ENCODE assay signal across 12 cellular contexts in the genomic region with DNA sequence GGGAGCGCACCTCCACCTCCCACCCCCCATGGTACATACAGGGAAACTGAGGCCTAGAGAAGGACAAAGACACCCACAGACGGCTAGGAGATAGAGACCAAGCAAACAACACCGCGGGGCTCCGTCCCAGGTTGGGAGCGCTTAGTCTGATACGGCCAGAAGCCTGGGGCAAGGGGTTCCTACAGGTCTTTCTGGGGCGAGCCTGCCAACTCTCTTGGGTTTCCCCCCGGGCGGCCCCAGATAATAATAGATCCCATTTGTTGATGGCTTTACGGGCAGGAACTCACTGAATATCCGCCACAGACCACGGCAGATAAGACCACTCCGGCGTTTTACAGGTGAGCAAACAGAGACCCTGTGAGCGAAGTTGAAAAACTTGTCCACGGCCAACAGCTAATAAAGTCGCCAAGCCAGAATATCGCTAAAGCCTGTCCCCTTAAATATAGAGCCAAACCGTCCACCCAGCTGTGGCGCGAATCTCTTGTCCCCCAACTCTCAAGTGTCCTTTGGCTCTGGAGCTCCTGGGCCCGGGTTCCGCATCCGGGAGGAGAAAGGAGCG. TPM values are rescaled to one million over a fixed set of nuclear protein-coding genes. Genes with fewer than 3 reads are reported as not detected.
A peak's percentile ranks its signal among the peaks of the same experiment; 100 is the strongest.
DNase-seq lines count a peak whose midpoint lies in the region; ATAC-seq and TF ChIP-seq lines count a peak whose summit lies in the region.
"Had no signal": no experiment of that assay in that cellular context is flagged by ENCODE, and none has a peak within 500 bp of the region (broad histone marks: within the 10 kb centered on the region; RNA-seq: fewer than 3 reads in every experiment).

No MANE protein-coding gene starts in this region.

- H3K36me3 Mint-ChIP-seq in T-helper 17 cell (ENCODE audit: low read depth) (peaks cover 3% of the 10 kb centered on the region), glutamatergic neuron (ENCODE audit: unreplicated experiment) (no peaks in the 10 kb centered on the region)

- no peak for ATAC-seq in T-helper 17 cell
- ATAC-seq in GM21381 (IDR thresholded peaks at IDR 0.05; ENCODE audit: unreplicated experiment): no peak

- H3K4me3 Mint-ChIP-seq in T-helper 17 cell: peak overlapping the region; percentile 36
- peak overlapping the region; percentile 98 for H3K4me3 Mint-ChIP-seq in glutamatergic neuron (ENCODE audit: unreplicated experiment)

- H3K4me1 Mint-ChIP-seq in T-helper 17 cell (peaks cover 28% of the 10 kb centered on the region), glutamatergic neuron (ENCODE audit: low read depth, unreplicated experiment) (peaks cover 50% of the 10 kb centered on the region)

- peak overlapping the region; percentile 58; the same call in 1 of the 2 replicates for H3K4me3 ChIP-seq in GM08714 (ENCODE audit: low read length)
- H3K4me3 ChIP-seq: lung had no signal

- peaks cover 2% of the 10 kb centered on the region for H3K9me3 ChIP-seq in T-helper 17 cell (ENCODE audit: control insufficient read depth, low read length, poor library complexity, severe bottlenecking)

- peak overlapping the region; percentile 37 for H3K27ac Mint-ChIP-seq in T-helper 17 cell
- H3K27ac Mint-ChIP-seq in glutamatergic neuron (ENCODE audit: unreplicated experiment): peak overlapping the region; percentile 29

- no peak for TF ChIP-seq CTCF in glutamatergic neuron (IDR thresholded peaks at IDR 0.05; ENCODE audit: partially characterized antibody, unreplicated experiment)

- intact Hi-C loops in posterior vena cava (cut with DNase I): loop anchor here in 1 of 2 donors (5.0 kb wide), 3 partner anchors 233 to 928 kb away; no protein-coding TSS in a partner anchor

- H3K27me3 Mint-ChIP-seq in T-helper 17 cell: peaks cover 72% of the 10 kb centered on the region
- H3K27me3 Mint-ChIP-seq in glutamatergic neuron (ENCODE audit: unreplicated experiment): peaks cover 26% of the 10 kb centered on the region

- H3K9me3 Mint-ChIP-seq in glutamatergic neuron (ENCODE audit: unreplicated experiment): peaks cover 25% of the 10 kb centered on the region

- no peak for DNase-seq in T-helper 17 cell
- DNase-seq in glutamatergic neuron: no peak
- peak; percentile 56 for DNase-seq in posterior vena cava (ENCODE audit: low spot score)
- DNase-seq in NCI-H1694 (lab: John Stamatoyannopoulos, UW): no peak
- no peak for DNase-seq in H4 (ENCODE audit: low spot score)
- no peak for DNase-seq in NCI-H526 (lab: John Stamatoyannopoulos, UW)
- DNase-seq: anterior cingulate cortex, KG1, NCI-H2029 treated with DMSO at 0.1 percent for 48 hours had no signal

RNA-seq across cellular contexts. Expression of a gene that starts 5.1 kb away (rescaled TPM):
- total RNA-seq in T-helper 17 cell (1 to 10 TPM in 1 of 2 donors, not detected in 1; 2.3 TPM), glutamatergic neuron (ENCODE audit: unreplicated experiment) (412 TPM), posterior vena cava (10 to 100 TPM; 46.6 to 87.4 TPM)
- total RNA-seq in H4 (2014; rRNA removed; shearing (Covaris generic)): 1.9 and 3.0 TPM in 2 replicates

Comparison
In these comparisons a context has a peak if more than half of its experiments do, and no peak if none do; other contexts are left out.
1. RNA of a gene that starts 5.1 kb away (total RNA-seq): 412 TPM in glutamatergic neuron (single experiment) and 46.6 to 87.4 TPM in posterior vena cava; 2.3 TPM in T-helper 17 cell and 1.9 to 3.0 TPM in H4; every median in the first group is over 10 times any median in the second.